In genomic region chr17:78771758-78772382, GRCh38 we compare ENCODE assay signal across 14 cellular contexts. TPM values are rescaled to one million over a fixed set of nuclear protein-coding genes. Genes with fewer than 3 reads are reported as not detected.
DNase-seq lines count a peak whose midpoint lies in the region; ATAC-seq and TF ChIP-seq lines count a peak whose summit lies in the region.
"Had no signal": no experiment of that assay in that cellular context is flagged by ENCODE, and none has a peak within 500 bp of the region (broad histone marks: within the 10 kb centered on the region; RNA-seq: fewer than 3 reads in every experiment).

No MANE protein-coding gene starts in this region.

- H3K9me3 ChIP-seq in HEK293 (ENCODE audit: control insufficient read depth, insufficient read depth, low read depth, low read length) (no peaks in the 10 kb centered on the region), prostate gland (no peaks in the 10 kb centered on the region)
- H3K9me3 ChIP-seq: ascending aorta had no signal

- CTCF ChIA-PET in HEK293 (lab: Yijun Ruan, JAX), result no interaction called here

- peak; percentile 78 for DNase-seq in GM06990 (ENCODE audit: extremely low read depth, insufficient read length)
- DNase-seq in activated naive CD4-positive, alpha-beta T cell treated with anti-CD3 and anti-CD28 coated beads, Interleukin-2, amount 50 U/mL, for 72 hours (ENCODE audit: low spot score in 2 of 2), result no peak
- DNase-seq in prostate gland (ENCODE audit: low spot score), result no peak
- DNase-seq in SW480 (ENCODE audit: low spot score), result no peak
- DNase-seq in NCI-H1436 (lab: John Stamatoyannopoulos, UW), result no peak
- DNase-seq in NCI-H187 (lab: John Stamatoyannopoulos, UW), result no peak
- DNase-seq: activated CD4-positive, CD25-positive, alpha-beta regulatory T cell; DMS153; erythroblast; GM23248; KBM-7; NCI-H2227 treated with DMSO at 0.1 percent for 48 hours had no signal

- 0 out of 2 replicates have a peak overlapping the region, but pooled peaks have one; percentile 19 for H3K27ac ChIP-seq in HEK293 (ENCODE audit: extremely low read depth, low read depth, low read length)
- H3K27ac ChIP-seq in prostate gland, result peak overlapping the region; percentile 10 to 33
- H3K27ac ChIP-seq: ascending aorta, GM23248 had no signal

- no peak for TF ChIP-seq CTCF in GM06990 (IDR thresholded peaks at IDR 0.05; ENCODE audit: insufficient read depth, low read length, poor library complexity, severe bottlenecking)
- no peak for TF ChIP-seq CTCF in HEK293 (tag by site-specific recombination; IDR thresholded peaks at IDR 0.05)
- TF ChIP-seq CTCF in prostate gland (IDR thresholded peaks at IDR 0.05), result no peak

- H3K27ac Mint-ChIP-seq in activated naive CD4-positive, alpha-beta T cell treated with anti-CD3 and anti-CD28 coated beads, Interleukin-2, amount 50 U/mL, for 72 hours, result peak overlapping the region; percentile 92 to 100

- POLR2A ChIA-PET in HEK293 (lab: Yijun Ruan, JAX), result no interaction called here

- peaks cover 11% of the 10 kb centered on the region for H3K4me1 ChIP-seq in HEK293 (ENCODE audit: control insufficient read depth, insufficient read depth, low read length)
- peaks cover 18% of the 10 kb centered on the region for H3K4me1 ChIP-seq in prostate gland (replicated peaks)
- H3K4me1 ChIP-seq: ascending aorta had no signal

- H3K36me3 Mint-ChIP-seq in activated naive CD4-positive, alpha-beta T cell treated with anti-CD3 and anti-CD28 coated beads, Interleukin-2, amount 50 U/mL, for 72 hours, result peaks cover 0 to 15% of the 10 kb centered on the region in 2 donors

- intact Hi-C loops in prostate gland (cut with DNase I), result no loop called here

- 43% methylated on average over 6 of the region's 6 CpGs for WGBS in prostate gland

- H3K27me3 ChIP-seq in GM06990 (replicated peaks; ENCODE audit: control insufficient read depth, insufficient read depth, low read length), result no peaks in the 10 kb centered on the region
- no peaks in the 10 kb centered on the region for H3K27me3 ChIP-seq in prostate gland (replicated peaks; ENCODE audit: insufficient read depth)
- H3K27me3 ChIP-seq: ascending aorta had no signal

- H3K36me3 ChIP-seq in GM06990 (ENCODE audit: control insufficient read depth, insufficient read depth, low read length), result no peaks in the 10 kb centered on the region
- H3K36me3 ChIP-seq in HEK293 (ENCODE audit: control insufficient read depth in 2 of 2, insufficient read depth in 1 of 2, low read length in 2 of 2), result no peaks in the 10 kb centered on the region
- H3K36me3 ChIP-seq in prostate gland, result no peaks in the 10 kb centered on the region
- H3K36me3 ChIP-seq: ascending aorta had no signal

- H3K9me3 Mint-ChIP-seq in activated naive CD4-positive, alpha-beta T cell treated with anti-CD3 and anti-CD28 coated beads, Interleukin-2, amount 50 U/mL, for 72 hours, result no peaks in the 10 kb centered on the region

- ATAC-seq in activated naive CD4-positive, alpha-beta T cell treated with anti-CD3 and anti-CD28 coated beads, Interleukin-2, amount 50 U/mL, for 72 hours, result peak; percentile 6 to 65

- TF ChIP-seq POLR2A in prostate gland (IDR thresholded peaks at IDR 0.05), result no peak

- H3K4me3 ChIP-seq in GM06990 (replicated peaks; ENCODE audit: low read depth, low read length) (peak overlapping the region; percentile 7), HEK293 (ENCODE audit: low read depth, low read length) (no peak overlapping the region), prostate gland (no peak overlapping the region)
- H3K4me3 ChIP-seq: ascending aorta, GM23248 had no signal

TF ChIP-seq in HEK293, 187 proteins besides CTCF, POLR2A, EP300 and RAD21:
- TF ChIP-seq ZNF175 (tag by site-specific recombination; IDR thresholded peaks at IDR 0.05), result no peak
- no peak for TF ChIP-seq ZSCAN30 (tag by site-specific recombination; IDR thresholded peaks at IDR 0.05)
- no peak for TF ChIP-seq ZNF433 (tag by site-specific recombination; IDR thresholded peaks at IDR 0.05; ENCODE audit: low read depth)
- TF ChIP-seq ZNF510 (tag by site-specific recombination; IDR thresholded peaks at IDR 0.05; ENCODE audit: insufficient replicate concordance), result no peak
- no peak for TF ChIP-seq ZNF248 (tag by site-specific recombination; IDR thresholded peaks at IDR 0.05)

RNA-seq across cellular contexts. Expression of gene CYTH1, which starts 10.2 kb away (rescaled TPM):
- 100 to 1,000 TPM in 1 of 2 donors, 10 to 100 TPM in 1; 82.6 to 148 TPM for total RNA-seq in activated naive CD4-positive, alpha-beta T cell treated with anti-CD3 and anti-CD28 coated beads, Interleukin-2, amount 50 U/mL, for 72 hours
- total RNA-seq in prostate gland, result 10 to 100 TPM; 65.2 to 73.9 TPM
